38 cellular contexts compared by ENCODE assay signal in the genomic region with DNA sequence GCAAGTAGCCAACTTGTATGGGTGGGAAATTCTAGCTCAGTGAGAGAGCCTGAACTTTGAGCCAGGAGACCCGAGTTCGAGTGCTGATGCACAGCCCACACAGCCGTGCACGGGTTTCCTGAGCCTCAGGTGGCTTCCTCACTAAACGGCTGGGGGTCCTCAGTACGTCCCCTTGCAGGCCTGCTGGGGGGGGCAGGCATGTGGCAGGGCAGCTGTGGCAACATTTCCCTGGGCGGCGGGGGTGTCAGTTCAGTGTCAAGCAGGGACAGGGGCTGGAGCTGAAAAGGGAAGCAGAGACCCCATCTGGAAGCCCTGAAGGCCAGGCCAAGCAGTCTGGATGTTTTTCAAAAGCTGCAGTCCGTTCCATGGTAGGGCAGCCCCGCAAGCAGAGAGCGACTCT. TPM values are rescaled to one million over a fixed set of nuclear protein-coding genes. Genes with fewer than 3 reads are reported as not detected.
"Had no signal": no experiment of that assay in that cellular context is flagged by ENCODE, and none has a peak within 500 bp of the region (broad histone marks: within the 10 kb centered on the region; RNA-seq: fewer than 3 reads in every experiment).

No MANE protein-coding gene starts in this region.

- DNase-seq: Karpas-422, Kasumi-1, MG63, MM.1S, MV-4-11, NCI-H1048, NCI-H1092, NCI-H1092 treated with DMSO at 0.1 percent for 48 hours, NCI-H1105, NCI-H1105 treated with DMSO at 0.1 percent for 48 hours, NCI-H1417, NCI-H1417 treated with DMSO at 0.1 percent for 48 hours, NCI-H1436, NCI-H1436 treated with DMSO at 0.1 percent for 48 hours, NCI-H146, NCI-H1694, NCI-H1694 treated with DMSO at 0.1 percent for 48 hours, NCI-H187, NCI-H187 treated with DMSO at 0.1 percent for 48 hours, NCI-H1930, NCI-H2029, NCI-H2029 treated with DMSO at 0.1 percent for 48 hours, NCI-H2081, NCI-H2081 treated with DMSO at 0.1 percent for 48 hours, NCI-H2107, NCI-H2171, NCI-H2171 treated with DMSO at 0.1 percent for 48 hours, NCI-H2227 treated with DMSO at 0.1 percent for 48 hours, NCI-H226, NCI-H345, NCI-H446, NCI-H446 treated with DMSO at 0.1 percent for 48 hours, NCI-H510A had no signal

- H3K4me3 ChIP-seq: MG63 had no signal

- H3K27ac ChIP-seq: KMS-11 had no signal

- H3K9me3 ChIP-seq: MG63 had no signal

- H3K9ac ChIP-seq: KMS-11 had no signal

- H3K27me3 ChIP-seq: MG63 had no signal

- H3K4me2 ChIP-seq: KMS-11 had no signal

- H3K36me3 ChIP-seq: MG63 had no signal

RNA-seq across cellular contexts. Expression of a gene that starts 14.6 kb away (rescaled TPM):
- total RNA-seq: LHCN-M2, M059J, MCF 10A, NCI-H460 had no signal
